16 cellular contexts compared by ENCODE assay signal in genomic region chr5:109532773-109533364, GRCh38.
"Had no signal": no experiment of that assay in that cellular context is flagged by ENCODE, and none has a peak within 500 bp of the region (broad histone marks: within the 10 kb centered on the region; RNA-seq: fewer than 3 reads in every experiment).

No MANE protein-coding gene starts in this region.

- FAIRE-seq: colon, kidney had no signal

- H3K4me3 ChIP-seq: right atrium auricular region had no signal

- H3K27me3 ChIP-seq: ascending aorta, right atrium auricular region had no signal

- H3K4me3 Mint-ChIP-seq: activated CD4-positive, alpha-beta T cell treated with anti-CD3 and anti-CD28 coated beads for 36 hours; activated CD8-positive, alpha-beta T cell treated with anti-CD3 and anti-CD28 coated beads for 36 hours; activated naive CD8-positive, alpha-beta T cell treated with anti-CD3 and anti-CD28 coated beads, Interleukin-2, amount 10 ng/mL, durations not matched to agents 7 days and 5 days; naive B cell; stimulated activated naive B cell treated with anti-CD40 and anti-IgM and Interleukin-4, amounts not matched to agents 10 μg/mL and 1 μg/mL and 100 μg/mL, for 72 hours; type B pancreatic cell had no signal

- H3K4me1 ChIP-seq: ascending aorta, right atrium auricular region had no signal

- H3K36me3 Mint-ChIP-seq: activated naive CD8-positive, alpha-beta T cell treated with anti-CD3 and anti-CD28 coated beads, Interleukin-2, amount 10 ng/mL, durations not matched to agents 7 days and 5 days; naive B cell; stimulated activated naive B cell treated with anti-CD40 and anti-IgM and Interleukin-4, amounts not matched to agents 10 μg/mL and 1 μg/mL and 100 μg/mL, for 72 hours; type B pancreatic cell had no signal

- ATAC-seq: activated CD4-positive, alpha-beta T cell treated with anti-CD3 and anti-CD28 coated beads for 36 hours; activated CD8-positive, alpha-beta T cell treated with anti-CD3 and anti-CD28 coated beads for 36 hours; left ventricle myocardium superior; stimulated activated naive B cell treated with anti-CD40 and anti-IgM and Interleukin-4, amounts not matched to agents 10 μg/mL and 1 μg/mL and 100 μg/mL, for 72 hours had no signal

- H3K27ac ChIP-seq: ascending aorta, right atrium auricular region, WERI-Rb-1 had no signal

- DNase-seq: activated CD4-positive, alpha-beta T cell treated with anti-CD3 and anti-CD28 coated beads for 36 hours; activated CD8-positive, alpha-beta memory T cell treated with anti-CD3 and anti-CD28 coated beads, Interleukin-2, amount 50 U/mL, for 4 hours; activated CD8-positive, alpha-beta T cell treated with anti-CD3 and anti-CD28 coated beads for 36 hours; activated naive CD8-positive, alpha-beta T cell treated with anti-CD3 and anti-CD28 coated beads, Interleukin-2, amount 10 ng/mL, durations not matched to agents 7 days and 5 days; kidney; left ventricle myocardium superior; midbrain; naive B cell; posterior cingulate gyrus; stimulated activated naive B cell treated with anti-CD40 and anti-IgM and Interleukin-4, amounts not matched to agents 10 μg/mL and 1 μg/mL and 100 μg/mL, for 72 hours; substantia nigra; WERI-Rb-1 had no signal

- H3K27ac Mint-ChIP-seq: activated CD4-positive, alpha-beta T cell treated with anti-CD3 and anti-CD28 coated beads for 36 hours; activated CD8-positive, alpha-beta T cell treated with anti-CD3 and anti-CD28 coated beads for 36 hours; activated naive CD8-positive, alpha-beta T cell treated with anti-CD3 and anti-CD28 coated beads, Interleukin-2, amount 10 ng/mL, durations not matched to agents 7 days and 5 days; naive B cell; stimulated activated naive B cell treated with anti-CD40 and anti-IgM and Interleukin-4, amounts not matched to agents 10 μg/mL and 1 μg/mL and 100 μg/mL, for 72 hours; type B pancreatic cell had no signal

- H3K9me3 Mint-ChIP-seq: activated CD8-positive, alpha-beta T cell treated with anti-CD3 and anti-CD28 coated beads for 36 hours; type B pancreatic cell had no signal

- H3K9me3 ChIP-seq: ascending aorta, right atrium auricular region had no signal

- H3K27me3 Mint-ChIP-seq: activated CD8-positive, alpha-beta T cell treated with anti-CD3 and anti-CD28 coated beads for 36 hours; type B pancreatic cell had no signal

- H3K36me3 ChIP-seq: ascending aorta, right atrium auricular region, WERI-Rb-1 had no signal

- H3K4me1 Mint-ChIP-seq: activated CD4-positive, alpha-beta T cell treated with anti-CD3 and anti-CD28 coated beads for 36 hours; activated naive CD8-positive, alpha-beta T cell treated with anti-CD3 and anti-CD28 coated beads, Interleukin-2, amount 10 ng/mL, durations not matched to agents 7 days and 5 days; naive B cell; stimulated activated naive B cell treated with anti-CD40 and anti-IgM and Interleukin-4, amounts not matched to agents 10 μg/mL and 1 μg/mL and 100 μg/mL, for 72 hours had no signal
